Comparison of ENCODE assay signal across 22 cellular contexts in genomic region chr17:74098378-74099024, GRCh38.
"Had no signal": no experiment of that assay in that cellular context is flagged by ENCODE, and none has a peak within 500 bp of the region (broad histone marks: within the 10 kb centered on the region; RNA-seq: fewer than 3 reads in every experiment).

No MANE protein-coding gene starts in this region.

- H3K4me1 ChIP-seq: gastroesophageal sphincter had no signal

- H3K4me3 ChIP-seq: gastroesophageal sphincter, skin epidermis had no signal

- H3K36me3 ChIP-seq: gastroesophageal sphincter had no signal

- DNase-seq: activated CD4-positive, alpha-beta memory T cell treated with anti-CD3 and anti-CD28 coated beads for 36 hours; activated CD4-positive, alpha-beta T cell treated with anti-CD3 and anti-CD28 coated beads, Interleukin-2, amount 10 ng/mL, durations not matched to agents 24 days and 14 days; activated CD4-positive, CD25-positive, alpha-beta regulatory T cell treated with anti-CD3 and anti-CD28 coated beads, Interleukin-2, amount 50 U/mL, for 72 hours; activated CD8-positive, alpha-beta memory T cell treated with anti-CD3 and anti-CD28 coated beads, Interleukin-2, amount 50 U/mL, for 4 hours; activated gamma-delta T cell treated with Interleukin-2 at 50 U/mL for 16 hours; activated naive CD4-positive, alpha-beta T cell treated with anti-CD3 and anti-CD28 coated beads, Interleukin-2, amount 50 U/mL, for 16 hours; activated T-cell treated with anti-CD3 and anti-CD28 coated beads, Interleukin-2, amount 50 U/mL, for 1 hour; amniotic stem cell; central memory CD4-positive, alpha-beta T cell; head of caudate nucleus; hippocampal formation; immature natural killer cell; kidney; left colon; midbrain; stimulated activated CD4-positive, alpha-beta T cell treated with anti-CD3 and anti-CD28 coated beads, Interleukin-12 subunit alpha, Interleukin-12 subunit beta, amount 100 ng/mL, for 4 hours; stimulated activated CD4-positive, alpha-beta T cell treated with anti-CD3 and anti-CD28 coated beads, Interleukin-4, amount 100 ng/mL, for 1 hour; T-helper 9 cell had no signal

- FAIRE-seq: endothelial cell of umbilical vein, kidney, TTC549 had no signal

- H3K27ac ChIP-seq: gastroesophageal sphincter, skin epidermis had no signal
